Comparison of ENCODE assay signal across 9 cellular contexts in the genomic region with DNA sequence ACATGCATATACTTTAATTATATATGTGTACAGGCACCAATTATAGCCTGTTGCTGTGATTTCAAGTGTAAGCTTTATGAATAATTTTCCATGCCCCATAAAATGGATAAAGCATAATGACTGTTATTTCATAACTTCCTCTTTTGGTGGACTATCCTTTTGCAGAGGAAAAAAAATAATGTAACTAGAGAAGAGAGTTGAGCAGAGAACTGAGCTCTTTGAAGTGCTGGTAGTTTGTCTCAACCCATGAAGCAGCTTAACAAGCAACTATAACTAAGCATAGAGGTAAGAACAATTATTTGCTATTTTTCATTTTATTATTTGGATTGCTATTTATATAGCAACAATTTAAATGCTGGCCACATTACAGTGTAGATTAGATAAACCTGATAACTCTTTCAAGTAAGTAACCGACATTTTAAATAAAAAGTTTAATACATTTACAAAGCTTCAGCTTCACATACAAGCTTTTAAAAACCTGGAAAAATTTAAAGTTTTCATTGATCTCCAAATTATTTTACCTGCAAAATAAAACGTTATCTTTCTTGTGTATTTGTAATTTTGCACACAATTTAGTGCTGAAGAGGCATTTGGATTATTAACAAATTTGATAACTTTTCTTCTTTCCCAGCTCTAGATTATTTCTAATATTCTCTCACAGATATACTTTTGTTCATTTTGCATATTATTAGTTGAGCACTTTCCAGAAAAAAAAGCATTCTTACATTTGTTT. TPM values are rescaled to one million over a fixed set of nuclear protein-coding genes. Genes with fewer than 3 reads are reported as not detected.
A peak's percentile ranks its signal among the peaks of the same experiment; 100 is the strongest.
DNase-seq lines count a peak whose midpoint lies in the region; ATAC-seq and TF ChIP-seq lines count a peak whose summit lies in the region.
"Had no signal": no experiment of that assay in that cellular context is flagged by ENCODE, and none has a peak within 500 bp of the region (broad histone marks: within the 10 kb centered on the region; RNA-seq: fewer than 3 reads in every experiment).

No MANE protein-coding gene starts in this region.

- H3K27me3 ChIP-seq in PC-3 (ENCODE audit: low read length) (no peaks in the 10 kb centered on the region), mononuclear cell (ENCODE audit: insufficient read depth, low read length) (no peaks in the 10 kb centered on the region)

- H3K9me2 ChIP-seq in PC-3 (replicated peaks; ENCODE audit: low read length): no peaks in the 10 kb centered on the region

- no peak overlapping the region for H2AFZ ChIP-seq in PC-3 (ENCODE audit: low read length)

- H3K4me3 ChIP-seq in PC-3 (ENCODE audit: low read length) (no peak overlapping the region), mononuclear cell (ENCODE audit: low read length) (peak overlapping the region; percentile 51)

- H3K36me3 ChIP-seq in PC-3 (ENCODE audit: low read depth, low read length): no peaks in the 10 kb centered on the region

- intact Hi-C loops in PC-3 (cut with micrococcal nuclease): no loop called here

- no peaks in the 10 kb centered on the region for H3F3A ChIP-seq in PC-3 (ENCODE audit: low read length, unreplicated experiment)

- CTCF ChIA-PET in PC-3 (lab: Charles Lee): no interaction called here
- CTCF ChIA-PET in RWPE1 (lab: Yijun Ruan, JAX): no interaction called here

- BruUV-seq in PC-3 (replicated peaks; lab: Mats Ljungman, UMichigan): no TSS peak

- no peak overlapping the region for H3K9ac ChIP-seq in PC-3 (ENCODE audit: low read length)

- H3K27ac ChIP-seq in PC-3 (ENCODE audit: low read length) (no peak overlapping the region), RWPE1 (no peak overlapping the region)

- POLR2A ChIA-PET in PC-3 (lab: Charles Lee; ENCODE audit: unreplicated experiment) (interaction anchor here (0.5 to 0.6 kb wide), 2 partner anchors 26 to 70 kb away, joined by 3 to 4 read pairs; no protein-coding TSS in a partner anchor), RWPE1 (lab: Yijun Ruan, JAX; ENCODE audit: low non-redundant PET) (no interaction called here)

- TF ChIP-seq CTCF in PC-3 (conservative IDR thresholded peaks at IDR 0.05; ENCODE audit: low read depth, low read length) (no peak), RWPE1 (conservative IDR thresholded peaks at IDR 0.05; ENCODE audit: low read depth) (no peak)

- no peaks in the 10 kb centered on the region for H3K79me2 ChIP-seq in PC-3 (ENCODE audit: low read length)

- H3K9me3 ChIP-seq in PC-3 (ENCODE audit: low read length): no peaks in the 10 kb centered on the region
- no peaks in the 10 kb centered on the region for H3K9me3 ChIP-seq in mononuclear cell (ENCODE audit: low read depth, low read length)

- peak; percentile 41 for ATAC-seq in GM18502 (IDR thresholded peaks at IDR 0.05; ENCODE audit: poor library complexity, unreplicated experiment)
- peak; percentile 26 for ATAC-seq in HG02763 (IDR thresholded peaks at IDR 0.05; ENCODE audit: unreplicated experiment)
- peak; percentile 61 for ATAC-seq in PC-3

- DNase-seq in PC-3 (no peak), NCI-H1694 treated with DMSO at 0.1 percent for 48 hours (lab: John Stamatoyannopoulos, UW) (no peak), NCI-H2227 treated with DMSO at 0.1 percent for 48 hours (lab: John Stamatoyannopoulos, UW) (no peak), RWPE1 (ENCODE audit: low spot score) (no peak), NCI-H2227 (lab: John Stamatoyannopoulos, UW; ENCODE audit: unreplicated experiment) (no peak)
- DNase-seq: NCI-H2029 treated with DMSO at 0.1 percent for 48 hours had no signal

- no peak overlapping the region for H3K4me2 ChIP-seq in PC-3 (ENCODE audit: low read length)

- H3K4me1 ChIP-seq in PC-3 (ENCODE audit: insufficient read depth, low read length): peaks cover 13% of the 10 kb centered on the region; the same call in 1 of the 2 replicates
- H3K4me1 ChIP-seq in mononuclear cell (ENCODE audit: insufficient read depth, low read length): peaks cover 34% of the 10 kb centered on the region

- H4K20me1 ChIP-seq in PC-3 (ENCODE audit: low read length): no peaks in the 10 kb centered on the region

RNA-seq across cellular contexts. Expression of a gene that starts 24.4 kb away (rescaled TPM):
- total RNA-seq in PC-3 (2014; rRNA removed) (150 and 161 TPM in 2 replicates), mononuclear cell (929 TPM)
